Comparison of ENCODE assay signal across 13 cellular contexts in genomic region chr13:66995366-66995663, GRCh38.
A peak's percentile ranks its signal among the peaks of the same experiment; 100 is the strongest.
DNase-seq lines count a peak whose midpoint lies in the region; ATAC-seq and TF ChIP-seq lines count a peak whose summit lies in the region.
"Had no signal": no experiment of that assay in that cellular context is flagged by ENCODE, and none has a peak within 500 bp of the region (broad histone marks: within the 10 kb centered on the region; RNA-seq: fewer than 3 reads in every experiment).

No MANE protein-coding gene starts in this region.

- CTCF ChIA-PET in activated CD8-positive, alpha-beta T cell treated with anti-CD3 and anti-CD28 coated beads for 36 hours (lab: Charles Lee): no interaction called here
- CTCF ChIA-PET in activated CD8-positive, alpha-beta memory T cell treated with anti-CD3 and anti-CD28 coated beads, Interleukin-2, amount 10 ng/mL, durations not matched to agents 7 days and 5 days (lab: Charles Lee): no interaction called here

- TF ChIP-seq CTCF in activated CD8-positive, alpha-beta T cell treated with anti-CD3 and anti-CD28 coated beads for 36 hours (IDR thresholded peaks at IDR 0.05): no peak
- no peak for TF ChIP-seq CTCF in thyroid gland (IDR thresholded peaks at IDR 0.05)

- H3K4me3 ChIP-seq in thyroid gland (replicated peaks in 1 of 3): no peak overlapping the region
- H3K4me3 ChIP-seq: breast epithelium, SK-N-MC had no signal

- no peaks in the 10 kb centered on the region for H3K36me3 Mint-ChIP-seq in activated CD8-positive, alpha-beta T cell treated with anti-CD3 and anti-CD28 coated beads for 36 hours (ENCODE audit: low read depth)
- H3K36me3 Mint-ChIP-seq in activated CD8-positive, alpha-beta memory T cell treated with anti-CD3 and anti-CD28 coated beads, Interleukin-2, amount 10 ng/mL, durations not matched to agents 7 days and 5 days: no peaks in the 10 kb centered on the region

- H3K4me3 Mint-ChIP-seq in activated CD8-positive, alpha-beta T cell treated with anti-CD3 and anti-CD28 coated beads for 36 hours: no peak overlapping the region
- no peak overlapping the region for H3K4me3 Mint-ChIP-seq in activated CD8-positive, alpha-beta memory T cell treated with anti-CD3 and anti-CD28 coated beads, Interleukin-2, amount 10 ng/mL, durations not matched to agents 7 days and 5 days

- intact Hi-C loops in activated CD8-positive, alpha-beta T cell treated with anti-CD3 and anti-CD28 coated beads for 36 hours (cut with micrococcal nuclease): no loop called here
- intact Hi-C loops in thyroid gland (cut with DNase I): no loop called here

- H3K4me1 Mint-ChIP-seq in activated CD8-positive, alpha-beta T cell treated with anti-CD3 and anti-CD28 coated beads for 36 hours (ENCODE audit: low read depth): peaks cover 2% of the 10 kb centered on the region
- no peaks in the 10 kb centered on the region for H3K4me1 Mint-ChIP-seq in activated CD8-positive, alpha-beta memory T cell treated with anti-CD3 and anti-CD28 coated beads, Interleukin-2, amount 10 ng/mL, durations not matched to agents 7 days and 5 days

- no peak for TF ChIP-seq POLR2A in thyroid gland (IDR thresholded peaks at IDR 0.05)

- no peaks in the 10 kb centered on the region for H3K27me3 Mint-ChIP-seq in activated CD8-positive, alpha-beta T cell treated with anti-CD3 and anti-CD28 coated beads for 36 hours
- H3K27me3 Mint-ChIP-seq in activated CD8-positive, alpha-beta memory T cell treated with anti-CD3 and anti-CD28 coated beads, Interleukin-2, amount 10 ng/mL, durations not matched to agents 7 days and 5 days: no peaks in the 10 kb centered on the region

- no peaks in the 10 kb centered on the region for H3K27me3 ChIP-seq in thyroid gland
- H3K27me3 ChIP-seq: breast epithelium, gastroesophageal sphincter had no signal

- no peak overlapping the region for H3K27ac ChIP-seq in thyroid gland
- H3K27ac ChIP-seq: breast epithelium, SK-N-MC had no signal

- WGBS in thyroid gland, 2 donors: 29 to 35% methylated on average over 1 of the region's 1 CpG

- H3K27ac Mint-ChIP-seq in activated CD8-positive, alpha-beta T cell treated with anti-CD3 and anti-CD28 coated beads for 36 hours: no peak overlapping the region
- H3K27ac Mint-ChIP-seq in activated CD8-positive, alpha-beta memory T cell treated with anti-CD3 and anti-CD28 coated beads, Interleukin-2, amount 10 ng/mL, durations not matched to agents 7 days and 5 days: no peak overlapping the region

- H3K36me3 ChIP-seq in thyroid gland: no peaks in the 10 kb centered on the region
- H3K36me3 ChIP-seq: breast epithelium, gastroesophageal sphincter had no signal

- H3K9me3 Mint-ChIP-seq in activated CD8-positive, alpha-beta T cell treated with anti-CD3 and anti-CD28 coated beads for 36 hours: peaks cover 2% of the 10 kb centered on the region
- H3K9me3 Mint-ChIP-seq in activated CD8-positive, alpha-beta memory T cell treated with anti-CD3 and anti-CD28 coated beads, Interleukin-2, amount 10 ng/mL, durations not matched to agents 7 days and 5 days (ENCODE audit: low read depth): peaks cover 3% of the 10 kb centered on the region

- no peaks in the 10 kb centered on the region for H3K9me3 ChIP-seq in thyroid gland
- H3K9me3 ChIP-seq: breast epithelium, gastroesophageal sphincter had no signal

- peak; percentile 45 for DNase-seq in fibroblast of peridontal ligament (ENCODE audit: extremely low read depth)
- DNase-seq in activated CD8-positive, alpha-beta T cell treated with anti-CD3 and anti-CD28 coated beads for 36 hours: no peak
- no peak for DNase-seq in thyroid gland
- no peak for DNase-seq in HCEC 1CT
- DNase-seq in activated CD8-positive, alpha-beta memory T cell treated with anti-CD3 and anti-CD28 coated beads, Interleukin-2, amount 10 ng/mL, durations not matched to agents 7 days and 5 days: no peak
- DNase-seq: GOT3, NCI-H1417 treated with DMSO at 0.1 percent for 48 hours had no signal

- H3K4me1 ChIP-seq in thyroid gland: peaks cover 0 to 4% of the 10 kb centered on the region in 2 donors
- H3K4me1 ChIP-seq: breast epithelium had no signal

- POLR2A ChIA-PET in activated CD8-positive, alpha-beta T cell treated with anti-CD3 and anti-CD28 coated beads for 36 hours (lab: Charles Lee): no interaction called here

- ATAC-seq in GM18517 (IDR thresholded peaks at IDR 0.05; ENCODE audit: unreplicated experiment): peak; percentile 80
- peak; percentile 79 for ATAC-seq in GM21619 (IDR thresholded peaks at IDR 0.05; ENCODE audit: unreplicated experiment)
- peak; percentile 84 for ATAC-seq in HG03342 (IDR thresholded peaks at IDR 0.05; ENCODE audit: unreplicated experiment)
- ATAC-seq in activated CD8-positive, alpha-beta T cell treated with anti-CD3 and anti-CD28 coated beads for 36 hours: no peak
- no peak for ATAC-seq in activated CD8-positive, alpha-beta memory T cell treated with anti-CD3 and anti-CD28 coated beads, Interleukin-2, amount 10 ng/mL, durations not matched to agents 7 days and 5 days
- ATAC-seq: gastroesophageal sphincter had no signal

Comparison
In these comparisons a context has a peak if more than half of its experiments do, and no peak if none do; other contexts are left out.
1. ATAC-seq: peak in GM18517 (single experiment), GM21619 (single experiment) and HG03342 (single experiment); none in activated CD8-positive, alpha-beta T cell treated with anti-CD3 and anti-CD28 coated beads for 36 hours (single experiment) and activated CD8-positive, alpha-beta memory T cell treated with anti-CD3 and anti-CD28 coated beads, Interleukin-2, amount 10 ng/mL, durations not matched to agents 7 days and 5 days (single experiment).